ENCODE assay signal across 16 cellular contexts in genomic region chr5:108798866-108799265, GRCh38. TPM values are rescaled to one million over a fixed set of nuclear protein-coding genes. Genes with fewer than 3 reads are reported as not detected.
DNase-seq lines count a peak whose midpoint lies in the region; ATAC-seq and TF ChIP-seq lines count a peak whose summit lies in the region.
"Had no signal": no experiment of that assay in that cellular context is flagged by ENCODE, and none has a peak within 500 bp of the region (broad histone marks: within the 10 kb centered on the region; RNA-seq: fewer than 3 reads in every experiment).

No MANE protein-coding gene starts in this region.

- peak overlapping the region; percentile 28; the same call in 1 of the 2 replicates for H3K23ac ChIP-seq in IMR-90 (ENCODE audit: low read depth, low read length)

- H4K20me1 ChIP-seq in IMR-90 (ENCODE audit: insufficient read depth, low read length) (no peaks in the 10 kb centered on the region), fibroblast of lung (ENCODE audit: control insufficient read depth, extremely low read depth, insufficient read depth, low read length) (no peaks in the 10 kb centered on the region), osteoblast (ENCODE audit: insufficient read depth, low read length) (no peaks in the 10 kb centered on the region)
- H4K20me1 ChIP-seq: BLaER1 had no signal

- CTCF ChIA-PET in Calu3 (lab: Charles Lee) = no interaction called here
- CTCF ChIA-PET in IMR-90 (lab: Yijun Ruan, JAX) = interaction anchor here (0.6 kb wide), 1 partner anchor 18 kb away, joined by 4 read pairs; no protein-coding TSS in a partner anchor

- H2BK5ac ChIP-seq in IMR-90 (ENCODE audit: low read depth, low read length, poor library complexity, severe bottlenecking) = peak overlapping the region; percentile 86

- no peak overlapping the region for H2AK5ac ChIP-seq in IMR-90 (ENCODE audit: low read depth, low read length)

- intact Hi-C loops in Calu3 (cut with micrococcal nuclease; ENCODE audit: unreplicated experiment) (no loop called here), IMR-90 (cut with micrococcal nuclease) (no loop called here), body of pancreas (cut with DNase I) (no loop called here)

- H3K14ac ChIP-seq in IMR-90 (replicated peaks; ENCODE audit: low read depth, low read length) = peak overlapping the region; percentile 61

- H3K36me3 Mint-ChIP-seq in Calu3 (ENCODE audit: insufficient read depth, unreplicated experiment) = peaks cover 15% of the 10 kb centered on the region

- no peak for TF ChIP-seq RAD21 in IMR-90 (IDR thresholded peaks at IDR 0.05; ENCODE audit: low read length)

- no peak overlapping the region for H2BK20ac ChIP-seq in IMR-90 (ENCODE audit: low read depth, low read length)

- H2AFZ ChIP-seq in IMR-90 (replicated peaks; ENCODE audit: low read length, poor library complexity) (no peak overlapping the region), fibroblast of lung (ENCODE audit: low read length) (no peak overlapping the region), osteoblast (ENCODE audit: low read length) (no peak overlapping the region)

- no TSS peak for BruUV-seq in Calu3 (replicated peaks; lab: Mats Ljungman, UMichigan)
- BruUV-seq in IMR-90 (replicated peaks; lab: Mats Ljungman, UMichigan) = no TSS peak

- no peak overlapping the region for H3K56ac ChIP-seq in IMR-90 (ENCODE audit: extremely low read depth, insufficient read depth, low read length)

- H2BK15ac ChIP-seq in IMR-90 (ENCODE audit: low read depth, low read length) = no peak overlapping the region

- 0 out of 2 replicates have a peak, but pooled peaks cover 4% of the 10 kb centered on the region for H3K9me1 ChIP-seq in IMR-90 (ENCODE audit: insufficient read depth, low read length)

- H3K27ac Mint-ChIP-seq in Calu3 (ENCODE audit: unreplicated experiment) = peak overlapping the region; percentile 22

- H3K27me3 ChIP-seq in IMR-90 (ENCODE audit: control insufficient read depth, insufficient read depth, low read length) (no peaks in the 10 kb centered on the region), fibroblast of lung (ENCODE audit: control insufficient read depth, insufficient read depth, low read length) (no peaks in the 10 kb centered on the region), osteoblast (ENCODE audit: insufficient read depth, low read length) (no peaks in the 10 kb centered on the region), body of pancreas (no peaks in the 10 kb centered on the region)
- H3K27me3 ChIP-seq: BLaER1, SJSA1 had no signal

- DNase-seq in Calu3 = no peak
- peak; percentile 55 for DNase-seq in IMR-90
- peak in 1 of 2 donors; percentile 27 for DNase-seq in fibroblast of lung (ENCODE audit: low read depth in 2 of 2)
- DNase-seq in osteoblast (ENCODE audit: insufficient read length, low spot score, missing footprints) = no peak
- no peak for DNase-seq in dedifferentiated amniotic fluid mesenchymal stem cell (ENCODE audit: extremely low spot score)
- DNase-seq in NCI-H2171 (lab: John Stamatoyannopoulos, UW) = no peak
- no peak for DNase-seq in body of pancreas
- DNase-seq: DMS53, NCI-H1436 treated with DMSO at 0.1 percent for 48 hours, NCI-H2081, NCI-H524 had no signal

- no peak for TF ChIP-seq POLR2A in IMR-90 (IDR thresholded peaks at IDR 0.05; ENCODE audit: low read depth, low read length)
- no peak for TF ChIP-seq POLR2A in body of pancreas (IDR thresholded peaks at IDR 0.05)

- peak overlapping the region; percentile 90; the same call in 1 of the 2 replicates for H3K4ac ChIP-seq in IMR-90 (ENCODE audit: low read depth, low read length)

- no peak overlapping the region for H4K91ac ChIP-seq in IMR-90 (ENCODE audit: insufficient read depth, low read depth, low read length)

- H3K4me1 ChIP-seq in IMR-90 (ENCODE audit: control insufficient read depth, insufficient read depth, low read length) (peaks cover 12% of the 10 kb centered on the region), fibroblast of lung (ENCODE audit: control insufficient read depth, extremely low read depth, insufficient read depth, low read length) (no peaks in the 10 kb centered on the region), osteoblast (ENCODE audit: insufficient read depth, low read length) (peaks cover 25% of the 10 kb centered on the region), body of pancreas (no peaks in the 10 kb centered on the region)
- H3K4me1 ChIP-seq: BLaER1 had no signal

- H3K27me3 Mint-ChIP-seq in Calu3 (ENCODE audit: unreplicated experiment) = no peaks in the 10 kb centered on the region

- peak overlapping the region; percentile 65; the same call in 1 of the 2 replicates for H2BK120ac ChIP-seq in IMR-90 (ENCODE audit: low read depth, low read length)

- H3K9ac ChIP-seq in IMR-90 (ENCODE audit: low read depth, low read length) (no peak overlapping the region), fibroblast of lung (ENCODE audit: insufficient read depth, low read length) (no peak overlapping the region)
- H3K9ac ChIP-seq: BLaER1 had no signal

- H3K9me3 Mint-ChIP-seq in Calu3 (ENCODE audit: low read depth, unreplicated experiment) = peaks cover 4% of the 10 kb centered on the region

- peak overlapping the region; percentile 63; the same call in 1 of the 2 replicates for H4K5ac ChIP-seq in IMR-90 (ENCODE audit: low read depth, low read length)

- in situ Hi-C loops in IMR-90 (cut with MboI; ENCODE audit: low sequenced_read_pairs) = no loop called here

- peaks cover 33 to 51% of the 10 kb centered on the region in 2 experiments for H3K79me1 ChIP-seq in IMR-90 (ENCODE audit: low read depth in 1 of 2, low read length in 2 of 2)

- POLR2A ChIA-PET in IMR-90 (lab: Charles Lee; ENCODE audit: unreplicated experiment) = no interaction called here

- ATAC-seq in IMR-90 (ENCODE audit: low read depth) (peak; percentile 16), body of pancreas (no peak)
- ATAC-seq: HCT116, K562 had no signal

- peaks cover 21% of the 10 kb centered on the region for H3K4me1 Mint-ChIP-seq in Calu3 (ENCODE audit: low read depth, unreplicated experiment)

- TF ChIP-seq CTCF in Calu3 (IDR thresholded peaks at IDR 0.05; ENCODE audit: unreplicated experiment) (no peak), IMR-90 (conservative IDR thresholded peaks at IDR 0.05; ENCODE audit: low read depth, low read length) (no peak), fibroblast of lung (conservative IDR thresholded peaks at IDR 0.05 in 1 of 2, IDR thresholded peaks at IDR 0.05 in 1 of 2; ENCODE audit: low read depth in 1 of 2, low read length in 2 of 2) (no peak), osteoblast (IDR thresholded peaks at IDR 0.05; ENCODE audit: extremely low read depth, low read depth, low read length) (no peak), body of pancreas (IDR thresholded peaks at IDR 0.05) (no peak)

- peak overlapping the region; percentile 41; the same call in 1 of the 2 replicates for H3K27ac ChIP-seq in IMR-90 (ENCODE audit: insufficient read depth, low read length)
- H3K27ac ChIP-seq in fibroblast of lung (ENCODE audit: insufficient read depth, low read length) = peak overlapping the region; percentile 3
- peak overlapping the region; percentile 43 for H3K27ac ChIP-seq in osteoblast (ENCODE audit: low read depth, low read length)
- no peak overlapping the region for H3K27ac ChIP-seq in body of pancreas
- H3K27ac ChIP-seq: BLaER1, RWPE1, SJSA1 had no signal

- H4K8ac ChIP-seq in IMR-90 (ENCODE audit: low read depth in 2 of 2, low read length in 2 of 2) = peak overlapping the region in 1 of 2 experiments; percentile 64; a peak in 2 of 4 replicates

- H3K9me3 ChIP-seq in IMR-90 (ENCODE audit: control insufficient read depth, insufficient read depth, low read length) = peaks cover 3% of the 10 kb centered on the region
- H3K9me3 ChIP-seq in fibroblast of lung (ENCODE audit: control insufficient read depth, insufficient read depth, low read depth, low read length) = no peaks in the 10 kb centered on the region
- H3K9me3 ChIP-seq in osteoblast (ENCODE audit: low read depth, low read length) = no peaks in the 10 kb centered on the region
- no peaks in the 10 kb centered on the region for H3K9me3 ChIP-seq in body of pancreas

- H3K4me3 ChIP-seq in IMR-90 (ENCODE audit: insufficient read depth, low read depth, low read length) (no peak overlapping the region), fibroblast of lung (replicated peaks in 1 of 4; ENCODE audit: control extremely low read depth in 1 of 4, insufficient read depth in 1 of 4, low read depth in 3 of 4, low read length in 4 of 4) (no peak overlapping the region), osteoblast (ENCODE audit: insufficient read depth, low read length) (no peak overlapping the region), body of pancreas (no peak overlapping the region)
- H3K4me3 ChIP-seq: BLaER1, K562, SJSA1 had no signal

- peak overlapping the region; percentile 80; the same call in 1 of the 2 replicates for H3K18ac ChIP-seq in IMR-90 (ENCODE audit: low read depth, low read length)

- H3K4me2 ChIP-seq in IMR-90 (ENCODE audit: low read depth, low read length) (peak overlapping the region; percentile 49; the same call in 1 of the 2 replicates), fibroblast of lung (ENCODE audit: extremely low read depth, insufficient read depth, low read length) (peak overlapping the region; percentile 45), osteoblast (ENCODE audit: insufficient read depth, low read length) (peak overlapping the region; percentile 15)
- H3K4me2 ChIP-seq: BLaER1 had no signal

- H2AK9ac ChIP-seq in IMR-90 (replicated peaks; ENCODE audit: low read depth, low read length, poor library complexity) = no peak overlapping the region

- dilution Hi-C loops in IMR-90 (cut with HindIII; ENCODE audit: low sequenced_read_pairs, unreplicated experiment) = no loop called here

- H3K4me3 Mint-ChIP-seq in Calu3 (ENCODE audit: low read depth, unreplicated experiment) = no peak overlapping the region

- H3K36me3 ChIP-seq in IMR-90 (ENCODE audit: control insufficient read depth, insufficient read depth, low read length) (no peaks in the 10 kb centered on the region), fibroblast of lung (ENCODE audit: control insufficient read depth, insufficient read depth, low read length) (no peaks in the 10 kb centered on the region), osteoblast (ENCODE audit: insufficient read depth, low read length) (no peaks in the 10 kb centered on the region), body of pancreas (replicated peaks in 1 of 2; ENCODE audit: insufficient read depth in 1 of 2, low read depth in 2 of 2) (peaks cover 0 to 2% of the 10 kb centered on the region in 2 donors)
- H3K36me3 ChIP-seq: SJSA1 had no signal

- H3K79me2 ChIP-seq in fibroblast of lung (ENCODE audit: control insufficient read depth, insufficient read depth, low read length) (peaks cover 8% of the 10 kb centered on the region), osteoblast (ENCODE audit: insufficient read depth, low read length) (peaks cover 38% of the 10 kb centered on the region)

RNA-seq across cellular contexts. Expression of gene FER, which starts 51.2 kb away (rescaled TPM):
- total RNA-seq in Calu3 (2022) = 28.2 and 32.9 TPM in 2 replicates
- 32.4 and 39.2 TPM in 2 replicates for total RNA-seq in IMR-90 (2012; rRNA removed)
- polyA plus RNA-seq in IMR-90 (2012; rRNA removed) = 2.6 and 3.5 TPM in 2 replicates
- 0.36 and 1.5 TPM in 2 replicates for polyA plus RNA-seq in IMR-90 (2012; cell fraction: cytosol; rRNA removed)
- 0.65 and 7.8 TPM in 2 replicates for polyA plus RNA-seq in IMR-90 (2012; cell fraction: nucleus; rRNA removed; ENCODE audit: low replicate concordance)
- 18.5 and 21.3 TPM in 2 replicates for total RNA-seq in fibroblast of lung
- polyA plus RNA-seq in fibroblast of lung = 9.6 and 12.2 TPM in 2 replicates
- polyA plus RNA-seq in fibroblast of lung (2012) = 5.7 and 9.3 TPM in 2 replicates
- 3.9 and 5.9 TPM in 2 replicates for polyA minus RNA-seq in fibroblast of lung (ENCODE audit: low replicate concordance)
- total RNA-seq in osteoblast = 34.8 and 36.6 TPM in 2 replicates
- 10 to 100 TPM in 1 of 2 donors, 1 to 10 TPM in 1; 7.9 to 13.2 TPM for total RNA-seq in body of pancreas

Comparison
In these comparisons a context has a peak if more than half of its experiments do, and no peak if none do; other contexts are left out.
1. H3K27ac ChIP-seq: peak in IMR-90 (single experiment), fibroblast of lung (single experiment) and osteoblast (single experiment); none in body of pancreas (0 of 4).
2. Peak in every context shown above with its lines, with median percentiles within 50 percentile points of each other: H3K4me2 ChIP-seq.